In the genomic region with DNA sequence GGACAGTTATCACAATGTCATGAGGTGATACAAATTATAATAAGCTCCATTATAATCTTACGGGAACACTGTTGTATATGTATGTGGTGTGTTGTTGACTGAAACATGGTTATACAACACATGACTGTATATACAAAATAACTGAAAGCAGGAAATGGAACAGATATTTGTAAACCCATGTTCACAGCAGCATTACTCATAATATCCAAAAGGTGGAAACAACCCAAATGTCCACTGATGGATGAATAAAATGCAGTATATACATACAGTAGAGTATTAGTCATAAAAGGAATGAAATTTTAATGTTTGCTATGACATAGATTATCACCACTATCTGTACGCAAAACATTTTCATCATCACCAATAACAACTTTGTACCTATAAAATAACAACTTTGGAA, we compare ENCODE assay signal across 28 cellular contexts.
"Had no signal": no experiment of that assay in that cellular context is flagged by ENCODE, and none has a peak within 500 bp of the region (broad histone marks: within the 10 kb centered on the region; RNA-seq: fewer than 3 reads in every experiment).

No MANE protein-coding gene starts in this region.

- H3K9me3 ChIP-seq: neutrophil, ovary, prostate gland, right atrium auricular region had no signal

- H2AFZ ChIP-seq: hepatocyte had no signal

- H3K4me1 ChIP-seq: prostate gland had no signal

- DNase-seq: activated CD4-positive, alpha-beta T cell treated with anti-CD3 and anti-CD28 coated beads for 4 hours; activated CD4-positive, alpha-beta T cell treated with anti-CD3 and anti-CD28 coated beads, Interleukin-2, amount 50 U/mL, for 48 hours; activated CD8-positive, alpha-beta memory T cell treated with anti-CD3 and anti-CD28 coated beads, Interleukin-2, amount 50 U/mL, for 48 hours; activated gamma-delta T cell; activated T-cell treated with anti-CD3 and anti-CD28 coated beads, Interleukin-2, amount 50 U/mL, for 4 hours; aorta; brain microvascular endothelial cell; central memory CD4-positive, alpha-beta T cell; dermis blood vessel endothelial cell; effector CD8-positive, alpha-beta T cell; foreskin keratinocyte; immature natural killer cell; left ventricle myocardium superior; mammary epithelial cell; ovary; stimulated activated CD4-positive, alpha-beta T cell treated with anti-CD3 and anti-CD28 coated beads, Interleukin-4, amount 100 ng/mL, for 4 hours; substantia nigra; T-helper 9 cell had no signal

- H3K27me3 ChIP-seq: brain microvascular endothelial cell, foreskin keratinocyte, hepatocyte, neutrophil, ovary, right atrium auricular region, tibial nerve had no signal

- H3K27me3 Mint-ChIP-seq: stimulated activated naive CD8-positive, alpha-beta T cell treated with anti-CD3 and anti-CD28 coated beads, Interleukin-15, Interleukin-2, amounts not matched to agents 100 ng/mL and 50 ng/mL, for 24 hours had no signal

- H3K27ac Mint-ChIP-seq: mesothelial cell of epicardium; nephron; stimulated activated naive CD8-positive, alpha-beta T cell treated with anti-CD3 and anti-CD28 coated beads, Interleukin-15, Interleukin-2, amounts not matched to agents 100 ng/mL and 50 ng/mL, for 24 hours; WTC11 had no signal

- H3K36me3 ChIP-seq: ovary, prostate gland had no signal

- H3K4me3 ChIP-seq: hepatocyte, ovary, prostate gland, right atrium auricular region, tibial nerve had no signal

- H3K9me3 Mint-ChIP-seq: activated naive CD4-positive, alpha-beta T cell treated with anti-CD3 and anti-CD28 coated beads, Interleukin-2, amount 50 U/mL, for 72 hours; activated T-cell treated with anti-CD3 and anti-CD28 coated beads, Interleukin-2, amount 50 U/mL, for 4 hours; immature natural killer cell; stimulated activated naive CD8-positive, alpha-beta T cell treated with anti-CD3 and anti-CD28 coated beads, Interleukin-15, Interleukin-2, amounts not matched to agents 100 ng/mL and 50 ng/mL, for 24 hours; WTC11 had no signal

- H3K4me1 Mint-ChIP-seq: WTC11 had no signal

- H3K4me2 ChIP-seq: hepatocyte had no signal

- H3K4me3 Mint-ChIP-seq: activated T-cell treated with anti-CD3 and anti-CD28 coated beads, Interleukin-2, amount 50 U/mL, for 4 hours; immature natural killer cell; mesothelial cell of epicardium; nephron; stimulated activated naive CD8-positive, alpha-beta T cell treated with anti-CD3 and anti-CD28 coated beads, Interleukin-15, Interleukin-2, amounts not matched to agents 100 ng/mL and 50 ng/mL, for 24 hours; WTC11 had no signal

- H3K27ac ChIP-seq: brain microvascular endothelial cell, foreskin keratinocyte, hepatocyte, neutrophil, ovary, prostate gland, right atrium auricular region, tibial nerve had no signal

- ATAC-seq: activated naive CD4-positive, alpha-beta T cell treated with anti-CD3 and anti-CD28 coated beads, Interleukin-2, amount 50 U/mL, for 72 hours; activated T-cell treated with anti-CD3 and anti-CD28 coated beads, Interleukin-2, amount 50 U/mL, for 4 hours; foreskin keratinocyte; left ventricle myocardium superior; WTC11 had no signal
